Comparison of ENCODE assay signal across 1 cellular context in genomic region chr20:32772046-32772445, GRCh38.
TF ChIP-seq lines count a peak whose summit lies in the region.

No MANE protein-coding gene starts in this region.

TF ChIP-seq in HepG2, 621 proteins besides CTCF, POLR2A, EP300 and RAD21:
- TF ChIP-seq HNF4A (CRISPR knock-in tag; IDR thresholded peaks at IDR 0.05) (peak; percentile 68), FOXP1 (IDR thresholded peaks at IDR 0.05) (no peak), FOXP1 (CRISPR knock-in tag; IDR thresholded peaks at IDR 0.05) (peak; percentile 37; the same call in 1 of the 2 replicates), SALL2 (CRISPR knock-in tag; IDR thresholded peaks at IDR 0.05) (no peak), ZNF629 (CRISPR knock-in tag; conservative IDR thresholded peaks at IDR 0.05) (peak; percentile 28; the same call in 1 of the 2 replicates), ZFX (CRISPR knock-in tag; IDR thresholded peaks at IDR 0.05; ENCODE audit: low read depth) (peak; percentile 43; the same call in 1 of the 2 replicates), FOXA3 (CRISPR knock-in tag; IDR thresholded peaks at IDR 0.05) (peak; percentile 30; the same call in 1 of the 2 replicates), ZNF431 (CRISPR knock-in tag; IDR thresholded peaks at IDR 0.05; ENCODE audit: borderline replicate concordance, low read depth) (no peak), KDM5B (CRISPR knock-in tag; IDR thresholded peaks at IDR 0.05; ENCODE audit: borderline replicate concordance) (no peak), PHF21A (CRISPR knock-in tag; IDR thresholded peaks at IDR 0.05) (peak; percentile 55; the same call in 1 of the 2 replicates), CENPX (CRISPR knock-in tag; IDR thresholded peaks at IDR 0.05) (no peak), ZNF292 (CRISPR knock-in tag; IDR thresholded peaks at IDR 0.05; ENCODE audit: borderline replicate concordance, low read depth) (peak; percentile 49; the same call in 1 of the 2 replicates), PAXIP1 (CRISPR knock-in tag; conservative IDR thresholded peaks at IDR 0.05) (peak; percentile 46; the same call in 1 of the 2 replicates), SOX13 (IDR thresholded peaks at IDR 0.05) (peak; percentile 40; the same call in 1 of the 2 replicates), SOX13 (CRISPR knock-in tag; conservative IDR thresholded peaks at IDR 0.05 in 1 of 2, IDR thresholded peaks at IDR 0.05 in 1 of 2) (peak in 1 of 2 experiments; percentile 84; a peak in 2 of 4 replicates), CEBPG (CRISPR knock-in tag; IDR thresholded peaks at IDR 0.05) (0 out of 2 replicates have a peak, but pooled peaks have one; percentile 24), SOX6 (IDR thresholded peaks at IDR 0.05) (no peak), SOX6 (CRISPR knock-in tag; IDR thresholded peaks at IDR 0.05) (peak; percentile 85), BRF2 (CRISPR knock-in tag; IDR thresholded peaks at IDR 0.05) (no peak), FOXP4 (CRISPR knock-in tag; IDR thresholded peaks at IDR 0.05) (peak; percentile 36; the same call in 1 of the 2 replicates), HDAC2 (CRISPR knock-in tag; IDR thresholded peaks at IDR 0.05) (peak; percentile 24; the same call in 1 of the 2 replicates), ZSCAN29 (CRISPR knock-in tag; conservative IDR thresholded peaks at IDR 0.05) (0 out of 2 replicates have a peak, but pooled peaks have one; percentile 46), AGO2 (optimal IDR thresholded peaks at IDR 0.05; ENCODE audit: low read depth, low read length) (no peak), GFI1 (CRISPR knock-in tag; IDR thresholded peaks at IDR 0.05; ENCODE audit: borderline replicate concordance) (0 out of 2 replicates have a peak, but pooled peaks have one; percentile 74), ZNF12 (CRISPR knock-in tag; IDR thresholded peaks at IDR 0.05) (peak; percentile 76), ARID3A (IDR thresholded peaks at IDR 0.05; ENCODE audit: low read depth, low read length) (peak; percentile 33; the same call in 1 of the 2 replicates), SAP130 (CRISPR knock-in tag; IDR thresholded peaks at IDR 0.05; ENCODE audit: low read depth) (peak; percentile 48; the same call in 1 of the 2 replicates), FOXA1 (IDR thresholded peaks at IDR 0.05) (no peak), FOXA1 (CRISPR knock-in tag; IDR thresholded peaks at IDR 0.05) (0 out of 2 replicates have a peak, but pooled peaks have one; percentile 25), SOX5 (CRISPR knock-in tag; IDR thresholded peaks at IDR 0.05; ENCODE audit: borderline replicate concordance) (peak; percentile 92)
